ENCODE assay signal across 13 cellular contexts in genomic region chr18:12857215-12857924, GRCh38. TPM values are rescaled to one million over a fixed set of nuclear protein-coding genes. Genes with fewer than 3 reads are reported as not detected.
DNase-seq lines count a peak whose midpoint lies in the region; ATAC-seq lines count a peak whose summit lies in the region.
"Had no signal": no experiment of that assay in that cellular context is flagged by ENCODE, and none has a peak within 500 bp of the region (broad histone marks: within the 10 kb centered on the region; RNA-seq: fewer than 3 reads in every experiment).

No MANE protein-coding gene starts in this region.

- DNase-seq in CD4-positive, CD25-positive, alpha-beta regulatory T cell: peak in 1 of 3 donors; percentile 75
- DNase-seq in activated CD8-positive, alpha-beta T cell treated with anti-CD3 and anti-CD28 coated beads, Interleukin-2, amount 10 ng/mL, durations not matched to agents 7 days and 5 days: no peak
- no peak for DNase-seq in natural killer cell treated with Interleukin-12 subunit alpha and Interleukin-12 subunit beta and Interleukin-15 and Interleukin-18, amount 100 ng/mL, for 72 hours (ENCODE audit: low spot score)
- no peak for DNase-seq in T1000 (lab: John Stamatoyannopoulos, UW)
- no peak for DNase-seq in GDM1 (lab: John Stamatoyannopoulos, UW)
- no peak for DNase-seq in dermis blood vessel endothelial cell
- DNase-seq: activated gamma-delta T cell treated with Interleukin-2 at 50 U/mL for 16 hours, EL, NCI-H1417 treated with DMSO at 0.1 percent for 48 hours, NCI-H524 treated with DMSO at 0.1 percent for 48 hours, occipital lobe had no signal

- H3K9me3 ChIP-seq in CD4-positive, CD25-positive, alpha-beta regulatory T cell (ENCODE audit: control insufficient read depth in 2 of 2, low read length in 2 of 2): no peaks in the 10 kb centered on the region

- CTCF ChIA-PET in activated CD8-positive, alpha-beta T cell treated with anti-CD3 and anti-CD28 coated beads, Interleukin-2, amount 10 ng/mL, durations not matched to agents 7 days and 5 days (lab: Charles Lee): interaction anchor here (0.7 to 1.8 kb wide), 4 partner anchors 8 to 17 kb away, joined by 3 to 7 read pairs (median 3); no protein-coding TSS in a partner anchor

- ATAC-seq in CD4-positive, CD25-positive, alpha-beta regulatory T cell (ENCODE audit: low read depth in 2 of 2): peak in 1 of 2 donors; percentile 47
- peak; percentile 41 for ATAC-seq in GM21529 (IDR thresholded peaks at IDR 0.05; ENCODE audit: unreplicated experiment)
- peak; percentile 60 for ATAC-seq in activated CD8-positive, alpha-beta T cell treated with anti-CD3 and anti-CD28 coated beads, Interleukin-2, amount 10 ng/mL, durations not matched to agents 7 days and 5 days
- ATAC-seq in natural killer cell treated with Interleukin-12 subunit alpha and Interleukin-12 subunit beta and Interleukin-15 and Interleukin-18, amount 100 ng/mL, for 72 hours: peak in 1 of 2 donors; percentile 55
- no peak for ATAC-seq in HG02610 (IDR thresholded peaks at IDR 0.05; ENCODE audit: unreplicated experiment)

- H3K27ac ChIP-seq in CD4-positive, CD25-positive, alpha-beta regulatory T cell (ENCODE audit: insufficient read depth, low read length, poor library complexity, severe bottlenecking): peak overlapping the region; percentile 41

- H3K4me3 Mint-ChIP-seq in CD4-positive, CD25-positive, alpha-beta regulatory T cell: peak overlapping the region in 3 of 4 donors; percentile 1 to 39 (median 28)
- H3K4me3 Mint-ChIP-seq in activated CD8-positive, alpha-beta T cell treated with anti-CD3 and anti-CD28 coated beads, Interleukin-2, amount 10 ng/mL, durations not matched to agents 7 days and 5 days: peak overlapping the region; percentile 48
- peak overlapping the region; percentile 53 for H3K4me3 Mint-ChIP-seq in natural killer cell treated with Interleukin-12 subunit alpha and Interleukin-12 subunit beta and Interleukin-15 and Interleukin-18, amount 100 ng/mL, for 72 hours

- peaks cover 45% of the 10 kb centered on the region for H3K36me3 Mint-ChIP-seq in CD4-positive, CD25-positive, alpha-beta regulatory T cell
- H3K36me3 Mint-ChIP-seq in activated CD8-positive, alpha-beta T cell treated with anti-CD3 and anti-CD28 coated beads, Interleukin-2, amount 10 ng/mL, durations not matched to agents 7 days and 5 days (ENCODE audit: low read depth): peaks cover 50% of the 10 kb centered on the region
- H3K36me3 Mint-ChIP-seq in natural killer cell treated with Interleukin-12 subunit alpha and Interleukin-12 subunit beta and Interleukin-15 and Interleukin-18, amount 100 ng/mL, for 72 hours: peaks cover 42% of the 10 kb centered on the region

- H3K36me3 ChIP-seq in CD4-positive, CD25-positive, alpha-beta regulatory T cell (ENCODE audit: control insufficient read depth, insufficient read depth, low read length): peaks cover 17% of the 10 kb centered on the region

- H3K4me3 ChIP-seq in CD4-positive, CD25-positive, alpha-beta regulatory T cell (ENCODE audit: low read depth, low read length): peak overlapping the region; percentile 43

- H3K27ac Mint-ChIP-seq in CD4-positive, CD25-positive, alpha-beta regulatory T cell: peak overlapping the region; percentile 13 to 53 (median 20)
- H3K27ac Mint-ChIP-seq in activated CD8-positive, alpha-beta T cell treated with anti-CD3 and anti-CD28 coated beads, Interleukin-2, amount 10 ng/mL, durations not matched to agents 7 days and 5 days: peak overlapping the region; percentile 60
- peak overlapping the region; percentile 41 to 89 for H3K27ac Mint-ChIP-seq in natural killer cell treated with Interleukin-12 subunit alpha and Interleukin-12 subunit beta and Interleukin-15 and Interleukin-18, amount 100 ng/mL, for 72 hours

- peaks cover 44 to 70% (median 55%) of the 10 kb centered on the region in 4 donors for H3K4me1 Mint-ChIP-seq in CD4-positive, CD25-positive, alpha-beta regulatory T cell
- H3K4me1 Mint-ChIP-seq in activated CD8-positive, alpha-beta T cell treated with anti-CD3 and anti-CD28 coated beads, Interleukin-2, amount 10 ng/mL, durations not matched to agents 7 days and 5 days (ENCODE audit: low read depth): peaks cover 59% of the 10 kb centered on the region
- peaks cover 67 to 73% of the 10 kb centered on the region in 2 donors for H3K4me1 Mint-ChIP-seq in natural killer cell treated with Interleukin-12 subunit alpha and Interleukin-12 subunit beta and Interleukin-15 and Interleukin-18, amount 100 ng/mL, for 72 hours (ENCODE audit: low read depth in 2 of 2)

- POLR2A ChIA-PET in activated CD8-positive, alpha-beta T cell treated with anti-CD3 and anti-CD28 coated beads, Interleukin-2, amount 10 ng/mL, durations not matched to agents 7 days and 5 days (lab: Charles Lee): interaction anchor here (0.5 to 1.7 kb wide), 4 partner anchors 17 to 81 kb away, joined by 3 to 6 read pairs (median 4); partner anchors contain the start of gene PTPN2

- peaks cover 22% of the 10 kb centered on the region for H3K4me1 ChIP-seq in CD4-positive, CD25-positive, alpha-beta regulatory T cell (ENCODE audit: control insufficient read depth, insufficient read depth, low read length, poor library complexity, severe bottlenecking)

- no peaks in the 10 kb centered on the region for H3K9me3 Mint-ChIP-seq in CD4-positive, CD25-positive, alpha-beta regulatory T cell
- H3K9me3 Mint-ChIP-seq in activated CD8-positive, alpha-beta T cell treated with anti-CD3 and anti-CD28 coated beads, Interleukin-2, amount 10 ng/mL, durations not matched to agents 7 days and 5 days (ENCODE audit: insufficient read depth): no peaks in the 10 kb centered on the region
- H3K9me3 Mint-ChIP-seq in natural killer cell treated with Interleukin-12 subunit alpha and Interleukin-12 subunit beta and Interleukin-15 and Interleukin-18, amount 100 ng/mL, for 72 hours: no peaks in the 10 kb centered on the region

- H3K27me3 Mint-ChIP-seq in CD4-positive, CD25-positive, alpha-beta regulatory T cell: no peaks in the 10 kb centered on the region
- no peaks in the 10 kb centered on the region for H3K27me3 Mint-ChIP-seq in activated CD8-positive, alpha-beta T cell treated with anti-CD3 and anti-CD28 coated beads, Interleukin-2, amount 10 ng/mL, durations not matched to agents 7 days and 5 days (ENCODE audit: low read depth)
- H3K27me3 Mint-ChIP-seq in natural killer cell treated with Interleukin-12 subunit alpha and Interleukin-12 subunit beta and Interleukin-15 and Interleukin-18, amount 100 ng/mL, for 72 hours: no peaks in the 10 kb centered on the region

- no peaks in the 10 kb centered on the region for H3K27me3 ChIP-seq in CD4-positive, CD25-positive, alpha-beta regulatory T cell (ENCODE audit: control insufficient read depth, insufficient read depth, low read length)

RNA-seq across cellular contexts. Expression of gene PTPN2, which starts 26.7 kb away (rescaled TPM):
- total RNA-seq in CD4-positive, CD25-positive, alpha-beta regulatory T cell: 80.4 TPM
- 100 to 1,000 TPM in 1 of 4 donors, 10 to 100 TPM in 3; 62.3 to 110 (median 95.8) TPM for polyA plus RNA-seq in CD4-positive, CD25-positive, alpha-beta regulatory T cell
- total RNA-seq in activated CD8-positive, alpha-beta T cell treated with anti-CD3 and anti-CD28 coated beads, Interleukin-2, amount 10 ng/mL, durations not matched to agents 7 days and 5 days: 10 to 100 TPM; 52.9 to 53.6 TPM
- 100 to 1,000 TPM; 151 to 156 TPM for total RNA-seq in natural killer cell treated with Interleukin-12 subunit alpha and Interleukin-12 subunit beta and Interleukin-15 and Interleukin-18, amount 100 ng/mL, for 72 hours
- 21.3 and 31.4 TPM in 2 replicates for total RNA-seq in dermis blood vessel endothelial cell
